9 cellular contexts compared by ENCODE assay signal in genomic region chr5:96880402-96881164, GRCh38. TPM values are rescaled to one million over a fixed set of nuclear protein-coding genes. Genes with fewer than 3 reads are reported as not detected.
DNase-seq lines count a peak whose midpoint lies in the region; ATAC-seq, FAIRE-seq and TF ChIP-seq lines count a peak whose summit lies in the region.
"Had no signal": no experiment of that assay in that cellular context is flagged by ENCODE, and none has a peak within 500 bp of the region (broad histone marks: within the 10 kb centered on the region; RNA-seq: fewer than 3 reads in every experiment).

No MANE protein-coding gene starts in this region.

- no peak overlapping the region for H3K4ac ChIP-seq in mesendoderm (ENCODE audit: low read depth, low read length)

- H3K18ac ChIP-seq in mesendoderm (ENCODE audit: low read length): no peak overlapping the region

- H2BK120ac ChIP-seq in mesendoderm (ENCODE audit: low read depth, low read length): no peak overlapping the region

- peak; percentile 56 for TF ChIP-seq POLR2A in endothelial cell of umbilical vein (IDR thresholded peaks at IDR 0.05; ENCODE audit: low read depth, low read length)

- peaks cover 78% of the 10 kb centered on the region for H3K4me1 Mint-ChIP-seq in activated T-cell treated with anti-CD3 and anti-CD28 coated beads, Interleukin-2, amount 50 U/mL, for 24 hours (ENCODE audit: low read depth)

- CTCF ChIA-PET in endothelial cell of umbilical vein (lab: Charles Lee): interaction anchor here (1.0 to 1.1 kb wide), 2 partner anchors 128 to 262 kb away, joined by 3 read pairs; partner anchors contain the start of gene LIX1

- TF ChIP-seq CTCF in endothelial cell of umbilical vein (IDR thresholded peaks at IDR 0.05; ENCODE audit: extremely low read depth in 1 of 2, insufficient read depth in 1 of 2, low read depth in 1 of 2, low read length in 2 of 2): no peak

- H3K9ac ChIP-seq in endothelial cell of umbilical vein (replicated peaks; ENCODE audit: extremely low read depth, insufficient read depth, low read length) (peak overlapping the region; percentile 64), mesendoderm (ENCODE audit: low read length) (no peak overlapping the region)

- DNase-seq in activated T-cell treated with anti-CD3 and anti-CD28 coated beads, Interleukin-2, amount 50 U/mL, for 24 hours: no peak
- DNase-seq in activated T-cell treated with anti-CD3 and anti-CD28 coated beads for 4 hours (no peak), RCC 7860 (ENCODE audit: low spot score) (peak; percentile 76), endothelial cell of umbilical vein (ENCODE audit: low read depth, low spot score) (peak; percentile 88), stromal cell of bone marrow (ENCODE audit: low read depth) (peak; percentile 52), NCI-H1105 treated with DMSO at 0.1 percent for 48 hours (lab: John Stamatoyannopoulos, UW) (no peak), mesendoderm (no peak)
- DNase-seq: NCI-H1092 treated with DMSO at 0.1 percent for 48 hours had no signal

- no peak overlapping the region for H3K56ac ChIP-seq in mesendoderm (ENCODE audit: low read length)

- TSS peak; percentile 43 for BruUV-seq in endothelial cell of umbilical vein (replicated peaks; lab: Mats Ljungman, UMichigan)

- H3K4me3 ChIP-seq in endothelial cell of umbilical vein (replicated peaks in 1 of 3; ENCODE audit: insufficient read depth in 1 of 3, low read depth in 1 of 3, low read length in 3 of 3): peak overlapping the region in 1 of 3 experiments; percentile 19
- no peak overlapping the region for H3K4me3 ChIP-seq in mesendoderm (ENCODE audit: low read length)

- H3K9me3 ChIP-seq in endothelial cell of umbilical vein (replicated peaks; ENCODE audit: control insufficient read depth, insufficient read depth, low read length): no peaks in the 10 kb centered on the region

- no peak for FAIRE-seq in RCC 7860 (lab: Jason Lieb, UNC)
- FAIRE-seq in endothelial cell of umbilical vein (lab: Jason Lieb, UNC): peak; percentile 85

- no peak overlapping the region for H3K23ac ChIP-seq in mesendoderm (ENCODE audit: low read length)

- ATAC-seq in HG03280 (IDR thresholded peaks at IDR 0.05; ENCODE audit: unreplicated experiment): no peak

- H3K4me2 ChIP-seq in endothelial cell of umbilical vein (ENCODE audit: insufficient read depth, low read length): peak overlapping the region; percentile 74
- H3K4me2 ChIP-seq in mesendoderm (ENCODE audit: low read length): no peak overlapping the region

- H2AK5ac ChIP-seq in mesendoderm (ENCODE audit: low read length): no peak overlapping the region

- H3K79me2 ChIP-seq in endothelial cell of umbilical vein (ENCODE audit: control insufficient read depth, insufficient read depth, low read length) (peaks cover 2% of the 10 kb centered on the region), mesendoderm (ENCODE audit: control insufficient read depth, insufficient read depth, low read length) (no peaks in the 10 kb centered on the region)

- H3K4me1 ChIP-seq in endothelial cell of umbilical vein (ENCODE audit: control insufficient read depth, extremely low read depth, insufficient read depth, low read length): peaks cover 47% of the 10 kb centered on the region
- peaks cover 14% of the 10 kb centered on the region for H3K4me1 ChIP-seq in mesendoderm (ENCODE audit: control insufficient read depth, low read depth, low read length)

- no peak overlapping the region for H2BK15ac ChIP-seq in mesendoderm (replicated peaks; ENCODE audit: low read depth)

- H3K27me3 ChIP-seq in endothelial cell of umbilical vein (ENCODE audit: control insufficient read depth in 2 of 2, insufficient read depth in 2 of 2, low read length in 2 of 2): no peaks in the 10 kb centered on the region
- H3K27me3 ChIP-seq in mesendoderm (ENCODE audit: insufficient read depth, low read length, poor library complexity): no peaks in the 10 kb centered on the region

- H3K9me3 Mint-ChIP-seq in activated T-cell treated with anti-CD3 and anti-CD28 coated beads, Interleukin-2, amount 50 U/mL, for 24 hours: no peaks in the 10 kb centered on the region

- no peaks in the 10 kb centered on the region for H3K79me1 ChIP-seq in mesendoderm (ENCODE audit: low read length)

- dilution Hi-C loops in endothelial cell of umbilical vein (cut with MboI; ENCODE audit: extremely low pct_ligation_motif_present, low sequenced_read_pairs): no loop called here

- peak overlapping the region; percentile 42 for H3K4me3 Mint-ChIP-seq in activated T-cell treated with anti-CD3 and anti-CD28 coated beads, Interleukin-2, amount 50 U/mL, for 24 hours

- intact Hi-C loops in endothelial cell of umbilical vein (cut with micrococcal nuclease): loop anchor here (1.0 to 5.0 kb wide), 3 partner anchors 55 to 1892 kb away; partner anchors contain the start of genes ERAP1 and RGMB

- POLR2A ChIA-PET in endothelial cell of umbilical vein (lab: Charles Lee): no interaction called here

- H3K27ac ChIP-seq in endothelial cell of umbilical vein (ENCODE audit: insufficient read depth, low read depth, low read length): peak overlapping the region; percentile 99
- no peak overlapping the region for H3K27ac ChIP-seq in mesendoderm (ENCODE audit: low read depth, low read length)

- H4K20me1 ChIP-seq in endothelial cell of umbilical vein (replicated peaks; ENCODE audit: control insufficient read depth, extremely low read depth, insufficient read depth, low read length): no peaks in the 10 kb centered on the region

- peak overlapping the region; percentile 83 for H3K27ac Mint-ChIP-seq in activated T-cell treated with anti-CD3 and anti-CD28 coated beads, Interleukin-2, amount 50 U/mL, for 24 hours

- peaks cover 68% of the 10 kb centered on the region for H3K36me3 Mint-ChIP-seq in activated T-cell treated with anti-CD3 and anti-CD28 coated beads, Interleukin-2, amount 50 U/mL, for 24 hours (ENCODE audit: low read depth)

- H3K36me3 ChIP-seq in endothelial cell of umbilical vein (ENCODE audit: control insufficient read depth in 2 of 2, extremely low read depth in 1 of 2, insufficient read depth in 2 of 2, low read length in 2 of 2) (no peaks in the 10 kb centered on the region), mesendoderm (ENCODE audit: control insufficient read depth, insufficient read depth, low read length) (no peaks in the 10 kb centered on the region)

- no peaks in the 10 kb centered on the region for H3K9me1 ChIP-seq in endothelial cell of umbilical vein (replicated peaks; ENCODE audit: control insufficient read depth, extremely low read depth, insufficient read depth, low read length)

- no peak overlapping the region for H2BK5ac ChIP-seq in mesendoderm (ENCODE audit: low read length)

- no peak overlapping the region for H2AFZ ChIP-seq in endothelial cell of umbilical vein (ENCODE audit: low read depth, low read length)

- no CpG with 5 or more reads among the region's 4 CpGs for WGBS in mesendoderm (ENCODE audit: extremely low coverage, insufficient coverage, low lambda C conversion rate)

- H3K27me3 Mint-ChIP-seq in activated T-cell treated with anti-CD3 and anti-CD28 coated beads, Interleukin-2, amount 50 U/mL, for 24 hours: no peaks in the 10 kb centered on the region

- no peak overlapping the region for H4K8ac ChIP-seq in mesendoderm (ENCODE audit: low read depth, low read length)

- no peak overlapping the region for H4K5ac ChIP-seq in mesendoderm (ENCODE audit: low read length)

TF ChIP-seq in endothelial cell of umbilical vein, 7 proteins besides CTCF, POLR2A, EP300 and RAD21:
- peak; percentile 95 for TF ChIP-seq JUN (IDR thresholded peaks at IDR 0.05; ENCODE audit: borderline replicate concordance, insufficient read depth, insufficient read length, low read depth)
- no peak for TF ChIP-seq EZH2 (IDR thresholded peaks at IDR 0.05; ENCODE audit: borderline replicate concordance, low read depth, low read length, severe bottlenecking)
- TF ChIP-seq FOS (IDR thresholded peaks at IDR 0.05; ENCODE audit: borderline replicate concordance, insufficient read depth, low read length): peak; percentile 96
- TF ChIP-seq, protein P1, sequence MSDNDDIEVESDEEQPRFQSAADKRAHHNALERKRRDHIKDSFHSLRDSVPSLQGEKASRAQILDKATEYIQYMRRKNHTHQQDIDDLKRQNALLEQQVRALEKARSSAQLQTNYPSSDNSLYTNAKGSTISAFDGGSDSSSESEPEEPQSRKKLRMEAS (IDR thresholded peaks at IDR 0.05; ENCODE audit: insufficient read depth, insufficient read length): no peak
- TF ChIP-seq POLR2AphosphoS5 (IDR thresholded peaks at IDR 0.05; ENCODE audit: insufficient read depth, low read depth, low read length): peak; percentile 76
- no peak for TF ChIP-seq MYC (IDR thresholded peaks at IDR 0.05; ENCODE audit: low read depth, low read length)
- peak; percentile 71 for TF ChIP-seq GATA2 (IDR thresholded peaks at IDR 0.05; ENCODE audit: insufficient read depth, insufficient read length, low read depth, low read length)
TF ChIP-seq in endothelial cell of umbilical vein: peak in this region for 4.

RNA-seq across cellular contexts. Expression of gene ERAP2, which starts 4.3 kb away (rescaled TPM):
- 6.1 and 10.0 TPM in 2 replicates for total RNA-seq in endothelial cell of umbilical vein
- 3.1 and 3.2 TPM in 2 replicates for polyA plus RNA-seq in endothelial cell of umbilical vein
- polyA plus RNA-seq in endothelial cell of umbilical vein (2011; cell fraction: cytosol; rRNA removed): 1.6 and 2.3 TPM in 2 replicates
- polyA plus RNA-seq in endothelial cell of umbilical vein (2011; cell fraction: nucleus; rRNA removed): 13.2 and 13.6 TPM in 2 replicates
- 1.8 and 5.1 TPM in 2 replicates for polyA plus RNA-seq in endothelial cell of umbilical vein (2012)
- 14.3 and 28.4 TPM in 2 replicates for polyA minus RNA-seq in endothelial cell of umbilical vein
- 1.6 TPM for polyA minus RNA-seq in endothelial cell of umbilical vein (2011; cell fraction: cytosol; rRNA and poly(A)+ RNA removed)
- polyA minus RNA-seq in endothelial cell of umbilical vein (2011; cell fraction: nucleus; rRNA and poly(A)+ RNA removed): 28.6 and 46.3 TPM in 2 replicates
- polyA plus RNA-seq in mesendoderm (2013, experiment 1 of 2): 0.03 TPM
- polyA plus RNA-seq in mesendoderm (2013, experiment 2 of 2): 0.03 TPM

RNA-seq across cellular contexts. Expression of gene LNPEP, which starts 55.3 kb away (rescaled TPM):
- total RNA-seq in endothelial cell of umbilical vein: 23.4 and 23.5 TPM in 2 replicates
- polyA plus RNA-seq in endothelial cell of umbilical vein: 6.8 and 7.0 TPM in 2 replicates
- polyA plus RNA-seq in endothelial cell of umbilical vein (2011; cell fraction: cytosol; rRNA removed): 4.3 and 4.7 TPM in 2 replicates
- 14.0 and 17.3 TPM in 2 replicates for polyA plus RNA-seq in endothelial cell of umbilical vein (2011; cell fraction: nucleus; rRNA removed)
- polyA plus RNA-seq in endothelial cell of umbilical vein (2012): 5.8 and 10.0 TPM in 2 replicates
- polyA minus RNA-seq in endothelial cell of umbilical vein: 38.9 and 39.0 TPM in 2 replicates
- polyA minus RNA-seq in endothelial cell of umbilical vein (2011; cell fraction: cytosol; rRNA and poly(A)+ RNA removed): 11.9 TPM
- 42.8 and 54.7 TPM in 2 replicates for polyA minus RNA-seq in endothelial cell of umbilical vein (2011; cell fraction: nucleus; rRNA and poly(A)+ RNA removed)
- 0.79 TPM for polyA plus RNA-seq in mesendoderm (2013, experiment 1 of 2)
- 0.71 TPM for polyA plus RNA-seq in mesendoderm (2013, experiment 2 of 2)

Comparison
In these comparisons a context has a peak if more than half of its experiments do, and no peak if none do; other contexts are left out.
1. DNase-seq: peak in RCC 7860 (single experiment), endothelial cell of umbilical vein (single experiment) and stromal cell of bone marrow (single experiment); none in activated T-cell treated with anti-CD3 and anti-CD28 coated beads, Interleukin-2, amount 50 U/mL, for 24 hours (single experiment), activated T-cell treated with anti-CD3 and anti-CD28 coated beads for 4 hours (single experiment), NCI-H1105 treated with DMSO at 0.1 percent for 48 hours (single experiment) and mesendoderm (single experiment).